14 cellular contexts compared by ENCODE assay signal in the genomic region with DNA sequence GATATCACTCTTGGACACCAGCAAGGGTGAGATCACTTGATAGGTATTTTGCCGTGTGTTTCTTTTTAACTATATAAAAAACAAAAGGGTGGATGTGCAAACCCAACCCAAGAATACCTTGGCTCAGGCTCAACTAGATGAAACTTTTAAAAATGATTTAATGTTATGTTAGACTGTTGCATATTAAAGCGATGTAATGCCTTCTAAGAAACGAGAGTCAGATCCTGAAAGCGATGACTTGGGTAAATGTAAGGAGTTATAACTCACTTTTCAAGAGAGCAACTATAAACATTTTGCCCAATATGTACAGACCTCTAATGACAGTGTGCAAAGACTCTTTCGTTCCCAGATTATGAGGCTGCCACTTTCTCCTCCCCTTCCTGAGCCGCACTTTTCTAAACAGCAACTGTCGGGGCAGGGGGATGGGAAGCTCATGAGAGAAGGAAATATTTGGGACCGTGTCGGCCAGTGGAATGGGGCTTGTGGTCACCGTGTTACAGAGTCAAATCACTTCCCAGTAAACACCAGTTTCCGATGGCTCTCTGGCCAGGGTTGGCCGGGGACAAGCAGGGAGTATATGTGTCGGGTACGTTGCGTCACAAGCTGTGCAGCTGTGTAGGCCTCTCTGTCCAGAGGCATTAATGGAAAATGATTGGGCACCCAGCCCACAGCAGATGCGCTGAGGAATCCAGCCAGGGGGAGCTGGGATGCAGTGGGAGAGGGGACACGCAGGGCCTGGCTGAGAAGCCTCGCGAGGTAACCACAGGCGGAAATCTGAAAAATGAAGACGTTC. TPM values are rescaled to one million over a fixed set of nuclear protein-coding genes. Genes with fewer than 3 reads are reported as not detected.
DNase-seq lines count a peak whose midpoint lies in the region; ATAC-seq, FAIRE-seq and TF ChIP-seq lines count a peak whose summit lies in the region.
"Had no signal": no experiment of that assay in that cellular context is flagged by ENCODE, and none has a peak within 500 bp of the region (broad histone marks: within the 10 kb centered on the region; RNA-seq: fewer than 3 reads in every experiment).

No MANE protein-coding gene starts in this region.

- WGBS in H9 (ENCODE audit: extremely low coverage, insufficient read length, low lambda C conversion rate) = no CpG with 5 or more reads among the region's 21 CpGs

- no peak for TF ChIP-seq POLR2A in gastrocnemius medialis (IDR thresholded peaks at IDR 0.05)

- H3K4me1 Mint-ChIP-seq in H9 = peaks cover 7 to 10% of the 10 kb centered on the region in 2 experiments; a peak in 3 of 4 replicates

- no peak overlapping the region for H3K56ac ChIP-seq in H9 (ENCODE audit: insufficient read length, low read depth, low read length)

- H4K8ac ChIP-seq in H9 (replicated peaks; ENCODE audit: insufficient read length, low read depth, low read length) = no peak overlapping the region

- H4K91ac ChIP-seq in H9 (ENCODE audit: insufficient read length, low read depth, low read length) = no peak overlapping the region

- H3K4me1 ChIP-seq in kidney (ENCODE audit: control insufficient read depth in 1 of 2, insufficient read depth in 1 of 2, low read depth in 1 of 2, low read length in 2 of 2) (peaks cover 0 to 2% of the 10 kb centered on the region in 2 donors), gastrocnemius medialis (no peaks in the 10 kb centered on the region), H9 (ENCODE audit: insufficient read depth, low read length) (no peaks in the 10 kb centered on the region)
- H3K4me1 ChIP-seq: thyroid gland had no signal

- H2BK15ac ChIP-seq in H9 (ENCODE audit: low read depth, low read length) = no peak overlapping the region

- H2AK5ac ChIP-seq in H9 (ENCODE audit: insufficient read length, low read length) = no peak overlapping the region

- peaks cover 16% of the 10 kb centered on the region for H3K27me3 Mint-ChIP-seq in H9 (ENCODE audit: low read depth)

- H3K36me3 ChIP-seq in kidney (ENCODE audit: control insufficient read depth in 1 of 2, insufficient read depth in 2 of 2, low read length in 2 of 2) = no peaks in the 10 kb centered on the region
- H3K36me3 ChIP-seq in gastrocnemius medialis = no peaks in the 10 kb centered on the region
- H3K36me3 ChIP-seq: esophagus muscularis mucosa, thyroid gland had no signal

- H3K79me2 ChIP-seq in H9 (ENCODE audit: insufficient read depth, low read length) = no peaks in the 10 kb centered on the region

- H2BK120ac ChIP-seq in H9 (ENCODE audit: low read depth, low read length, poor library complexity, severe bottlenecking) = no peak overlapping the region

- H3K27me3 ChIP-seq in gastrocnemius medialis = peaks cover 7 to 18% (median 14%) of the 10 kb centered on the region in 3 donors
- H3K27me3 ChIP-seq in H9 (ENCODE audit: insufficient read depth, low read length) = no peaks in the 10 kb centered on the region; the same call in 1 of the 2 replicates
- H3K27me3 ChIP-seq: esophagus muscularis mucosa, thyroid gland had no signal

- H3T11ph ChIP-seq in H9 (ENCODE audit: low read length) = no peak overlapping the region

- ATAC-seq in gastrocnemius medialis (peak; percentile 56 to 60), GM19452 (IDR thresholded peaks at IDR 0.05; ENCODE audit: unreplicated experiment) (no peak), HG03196 (IDR thresholded peaks at IDR 0.05; ENCODE audit: unreplicated experiment) (no peak)

- no peak overlapping the region for H2AFZ ChIP-seq in H9 (ENCODE audit: low read length)

- in situ Hi-C loops in gastrocnemius medialis (cut with MboI; ENCODE audit: low sequenced_read_pairs in 4 of 4) = loop anchor here in 2 of 4 donors (5.0 to 10.0 kb wide), 2 partner anchors 219 to 236 kb away; no protein-coding TSS in a partner anchor

- H3K27ac ChIP-seq in cingulate gyrus (ENCODE audit: low read depth, low read length) (peak overlapping the region; percentile 70), kidney (ENCODE audit: low read depth in 2 of 2, low read length in 2 of 2) (no peak overlapping the region), gastrocnemius medialis (peak overlapping the region in 2 of 4 donors; percentile 11 to 33), H9 (ENCODE audit: insufficient read length, low read depth, low read length) (no peak overlapping the region)
- H3K27ac ChIP-seq: SK-N-MC, thyroid gland had no signal

- H3K9me3 ChIP-seq in kidney (ENCODE audit: control insufficient read depth in 1 of 2, low read length in 2 of 2) = peaks cover 0 to 4% of the 10 kb centered on the region in 2 donors
- no peaks in the 10 kb centered on the region for H3K9me3 ChIP-seq in gastrocnemius medialis
- no peaks in the 10 kb centered on the region for H3K9me3 ChIP-seq in H9 (ENCODE audit: control insufficient read depth, low read depth, low read length)
- H3K9me3 ChIP-seq: thyroid gland had no signal

- H2BK20ac ChIP-seq in H9 (ENCODE audit: low read depth, low read length, poor library complexity, severe bottlenecking) = no peak overlapping the region

- H3K9ac ChIP-seq in kidney (ENCODE audit: low read length in 2 of 2) (no peak overlapping the region), H9 (ENCODE audit: extremely low read depth, insufficient read length, low read length) (no peak overlapping the region)

- H3K14ac ChIP-seq in H9 (ENCODE audit: insufficient read depth, low read length) = no peak overlapping the region

- no peaks in the 10 kb centered on the region for H4K20me1 ChIP-seq in H9 (ENCODE audit: control insufficient read depth, insufficient read depth, insufficient read length)

- TF ChIP-seq CTCF in kidney (IDR thresholded peaks at IDR 0.05; ENCODE audit: borderline replicate concordance, extremely low read depth, insufficient read depth) (no peak), gastrocnemius medialis (IDR thresholded peaks at IDR 0.05 in 4 of 5, conservative IDR thresholded peaks at IDR 0.05 in 1 of 5) (no peak), H9 (conservative IDR thresholded peaks at IDR 0.05) (no peak)

- H3K9me3 Mint-ChIP-seq in H9 = peaks cover 10% of the 10 kb centered on the region in 2 experiments; a peak in 3 of 5 replicates

- no peak overlapping the region for H3K4me2 ChIP-seq in H9 (ENCODE audit: insufficient read depth, insufficient read length, low read length)

- no peak overlapping the region for H3K18ac ChIP-seq in H9 (ENCODE audit: insufficient read length, low read depth, low read length)

- H3K4ac ChIP-seq in H9 (ENCODE audit: low read depth, low read length) = no peak overlapping the region

- peaks cover 0 to 13% (median 3%) of the 10 kb centered on the region in 3 experiments; a peak in 3 of 7 replicates for H3K36me3 Mint-ChIP-seq in H9 (ENCODE audit: insufficient read depth in 1 of 3, low read depth in 3 of 3)

- FAIRE-seq in kidney (lab: Jason Lieb, UNC) = no peak
- FAIRE-seq: GM12892 had no signal

- no peaks in the 10 kb centered on the region for H3K79me1 ChIP-seq in H9 (ENCODE audit: insufficient read depth, low read depth, low read length, poor library complexity, severe bottlenecking)

- no peak overlapping the region for H3K23ac ChIP-seq in H9 (ENCODE audit: insufficient read length, low read depth, low read length)

- DNase-seq in HCEC 1CT (peak; percentile 52), kidney (peak; percentile 74), gastrocnemius medialis (peak; percentile 19 to 69), DMS79 treated with DMSO at 0.1 percent for 48 hours (lab: John Stamatoyannopoulos, UW) (no peak), H9 (no peak)
- DNase-seq: COR-L47, NCI-H2171, thyroid gland had no signal

- H3K23me2 ChIP-seq in H9 (ENCODE audit: insufficient read length, low read depth, low read length, poor library complexity, severe bottlenecking) = no peaks in the 10 kb centered on the region

- H3K27ac Mint-ChIP-seq in H9 = no peak overlapping the region

- H3K4me3 Mint-ChIP-seq in H9 = no peak overlapping the region

- no peak overlapping the region for H2BK5ac ChIP-seq in H9 (ENCODE audit: insufficient read length, low read length)

- no peak overlapping the region for H2BK12ac ChIP-seq in H9 (ENCODE audit: insufficient read length, low read depth, low read length)

- H3K4me3 ChIP-seq in kidney (ENCODE audit: low read length in 2 of 2) = no peak overlapping the region
- H3K4me3 ChIP-seq in gastrocnemius medialis = no peak overlapping the region
- H3K4me3 ChIP-seq: esophagus muscularis mucosa, SK-N-MC, thyroid gland had no signal

- intact Hi-C loops in kidney (cut with DNase I) (no loop called here), gastrocnemius medialis (cut with DNase I; ENCODE audit: low total_unique reads) (loop anchor here (10.0 kb wide), 1 partner anchor 141 kb away; no protein-coding TSS in a partner anchor)

- no peak overlapping the region for H4K5ac ChIP-seq in H9 (ENCODE audit: insufficient read length, low read depth, low read length)

RNA-seq across cellular contexts. Expression of gene ALDH1A3, which starts 16.0 kb away (rescaled TPM):
- total RNA-seq in kidney (19.6 TPM), gastrocnemius medialis (10 to 100 TPM in 2 of 4 donors, 1 to 10 TPM in 2; 5.8 to 33.9 (median 15.1) TPM), H9 (2021) (9.2 and 10.0 TPM in 2 replicates)
- 5.4 TPM for polyA plus RNA-seq in kidney (ENCODE audit: insufficient read depth, low read depth, low replicate concordance)

RNA-seq across cellular contexts. Expression of gene LRRK1, which starts 55.6 kb away (rescaled TPM):
- total RNA-seq in kidney (24.9 TPM), gastrocnemius medialis (1 to 10 TPM in 3 of 4 donors, under 1 TPM in 1; 0.87 to 5.6 (median 1.7) TPM), H9 (2021) (3.2 and 4.0 TPM in 2 replicates)
- polyA plus RNA-seq in kidney (ENCODE audit: insufficient read depth, low read depth, low replicate concordance) = 1.1 TPM

Comparison
In these comparisons a context has a peak if more than half of its experiments do, and no peak if none do; other contexts are left out.
1. DNase-seq: peak in HCEC 1CT (single experiment), kidney (single experiment) and gastrocnemius medialis (2 of 2); none in DMS79 treated with DMSO at 0.1 percent for 48 hours (single experiment) and H9 (single experiment).
2. ATAC-seq: peak in gastrocnemius medialis (2 of 2); none in GM19452 (single experiment) and HG03196 (single experiment).